Comparison of ENCODE assay signal across 8 cellular contexts in genomic region chr17:51461578-51462004, GRCh38.
DNase-seq lines count a peak whose midpoint lies in the region; ATAC-seq and TF ChIP-seq lines count a peak whose summit lies in the region.

No MANE protein-coding gene starts in this region.

- H3K4me1 ChIP-seq in mucosa of descending colon (ENCODE audit: low read depth) (no peaks in the 10 kb centered on the region), stomach (no peaks in the 10 kb centered on the region)

- peak; percentile 94 for TF ChIP-seq CTCF in GM12865 (IDR thresholded peaks at IDR 0.05; ENCODE audit: insufficient read depth, low read depth, low read length, missing control alignments)
- TF ChIP-seq CTCF in mucosa of descending colon (IDR thresholded peaks at IDR 0.05) = peak; percentile 72
- TF ChIP-seq CTCF in stomach (IDR thresholded peaks at IDR 0.05) = peak in 5 of 7 experiments; percentile 24 to 48 (median 47)

- intact Hi-C loops in mucosa of descending colon (cut with DNase I, micrococcal nuclease) (loop anchor here in 1 of 2 donors (10.0 kb wide), 1 partner anchor 613 kb away; no protein-coding TSS in a partner anchor), stomach (cut with DNase I; ENCODE audit: low total_unique reads) (no loop called here)

- no peak overlapping the region for H3K4me3 ChIP-seq in GM12865 (ENCODE audit: low read depth, low read length)
- H3K4me3 ChIP-seq in mucosa of descending colon = no peak overlapping the region
- H3K4me3 ChIP-seq in stomach = no peak overlapping the region

- TF ChIP-seq EP300 in stomach (IDR thresholded peaks at IDR 0.05) = no peak

- H3K27ac ChIP-seq in stomach = no peak overlapping the region

- H3K36me3 ChIP-seq in mucosa of descending colon (ENCODE audit: low read depth) = no peaks in the 10 kb centered on the region
- no peaks in the 10 kb centered on the region for H3K36me3 ChIP-seq in stomach

- DNase-seq in GM12865 (ENCODE audit: low read depth) (peak; percentile 71), NCI-H2171 (lab: John Stamatoyannopoulos, UW) (peak; percentile 80), mucosa of descending colon (peak in 2 of 3 donors; percentile 54 to 60), stomach (peak; percentile 54), epidermal melanocyte (ENCODE audit: insufficient read length, low spot score) (no peak)
- DNase-seq in activated CD4-positive, alpha-beta T cell treated with anti-CD3 and anti-CD28 coated beads for 48 hours = peak; percentile 69
- peak; percentile 31 for DNase-seq in effector CD4-positive, alpha-beta T cell

- TF ChIP-seq POLR2A in stomach (IDR thresholded peaks at IDR 0.05) = no peak

- H3K9me3 ChIP-seq in mucosa of descending colon (no peaks in the 10 kb centered on the region), stomach (no peaks in the 10 kb centered on the region)

- no peaks in the 10 kb centered on the region for H3K27me3 ChIP-seq in stomach

- ATAC-seq in HG02623 (IDR thresholded peaks at IDR 0.05; ENCODE audit: unreplicated experiment) (peak; percentile 57), mucosa of descending colon (peak; percentile 76)

- 54 to 75% (median 60%) methylated on average over 11 of the region's 11 CpGs for WGBS in stomach, 5 donors
